ENCODE assay signal across 1 cellular context in genomic region chr14:76947078-76947837, GRCh38.
TF ChIP-seq lines count a peak whose summit lies in the region.

No MANE protein-coding gene starts in this region.

TF ChIP-seq in HepG2, 621 proteins besides CTCF, POLR2A, EP300 and RAD21 (continued from another document and continues in another):
- TF ChIP-seq ZNF329 (CRISPR knock-in tag; IDR thresholded peaks at IDR 0.05; ENCODE audit: low read depth) (no peak), TCF12 (IDR thresholded peaks at IDR 0.05) (no peak), TCF12 (CRISPR knock-in tag; IDR thresholded peaks at IDR 0.05) (no peak), ZFP36 (IDR thresholded peaks at IDR 0.05; ENCODE audit: borderline replicate concordance, low read depth, low read length, partially characterized antibody) (no peak), KAT2B (IDR thresholded peaks at IDR 0.05; ENCODE audit: borderline replicate concordance, low read depth, low read length) (no peak), GRHL1 (CRISPR knock-in tag; conservative IDR thresholded peaks at IDR 0.05) (no peak), ZBTB40 (IDR thresholded peaks at IDR 0.05) (no peak), ZBTB40 (CRISPR knock-in tag; IDR thresholded peaks at IDR 0.05) (0 out of 2 replicates have a peak, but pooled peaks have one; percentile 21), KLF12 (CRISPR knock-in tag; IDR thresholded peaks at IDR 0.05; ENCODE audit: borderline replicate concordance) (no peak), CSRNP1 (CRISPR knock-in tag; IDR thresholded peaks at IDR 0.05) (no peak), NFKBIZ (CRISPR knock-in tag; IDR thresholded peaks at IDR 0.05) (no peak), ZNF33A (CRISPR knock-in tag; IDR thresholded peaks at IDR 0.05; ENCODE audit: borderline replicate concordance) (no peak), FOSL1 (CRISPR knock-in tag; IDR thresholded peaks at IDR 0.05; ENCODE audit: borderline replicate concordance) (no peak), HOXA9 (CRISPR knock-in tag; IDR thresholded peaks at IDR 0.05; ENCODE audit: borderline replicate concordance) (no peak), ZKSCAN8 (CRISPR knock-in tag; IDR thresholded peaks at IDR 0.05; ENCODE audit: borderline replicate concordance) (no peak), KDM4B (CRISPR knock-in tag; IDR thresholded peaks at IDR 0.05) (no peak), ZNF337 (CRISPR knock-in tag; IDR thresholded peaks at IDR 0.05; ENCODE audit: borderline replicate concordance, low read depth) (no peak), JARID2 (CRISPR knock-in tag; IDR thresholded peaks at IDR 0.05; ENCODE audit: insufficient replicate concordance) (no peak), ZSCAN9 (CRISPR knock-in tag; IDR thresholded peaks at IDR 0.05; ENCODE audit: borderline replicate concordance) (no peak), RBM22 (optimal IDR thresholded peaks at IDR 0.05; ENCODE audit: low read length) (no peak), ZNF34 (CRISPR knock-in tag; IDR thresholded peaks at IDR 0.05; ENCODE audit: borderline replicate concordance) (no peak), THAP9 (CRISPR knock-in tag; IDR thresholded peaks at IDR 0.05; ENCODE audit: borderline replicate concordance) (peak; percentile 44), ZNF232 (CRISPR knock-in tag; IDR thresholded peaks at IDR 0.05; ENCODE audit: borderline replicate concordance) (no peak), ELF1 (CRISPR knock-in tag; IDR thresholded peaks at IDR 0.05) (peak; percentile 24; the same call in 1 of the 2 replicates), ZNF839 (CRISPR knock-in tag; IDR thresholded peaks at IDR 0.05; ENCODE audit: borderline replicate concordance) (no peak), MYC (CRISPR knock-in tag; IDR thresholded peaks at IDR 0.05; ENCODE audit: borderline replicate concordance) (peak; percentile 53; the same call in 1 of the 2 replicates), ARNT (IDR thresholded peaks at IDR 0.05) (no peak), SYNCRIP (IDR thresholded peaks at IDR 0.05; ENCODE audit: insufficient read depth, low read depth, low read length) (no peak), RFXANK (CRISPR knock-in tag; IDR thresholded peaks at IDR 0.05) (no peak), DDIT3 (CRISPR knock-in tag; IDR thresholded peaks at IDR 0.05) (no peak), ZNF335 (CRISPR knock-in tag; IDR thresholded peaks at IDR 0.05) (no peak), ZSCAN25 (CRISPR knock-in tag; IDR thresholded peaks at IDR 0.05) (0 out of 2 replicates have a peak, but pooled peaks have one; percentile 40), NR2F2 (IDR thresholded peaks at IDR 0.05; ENCODE audit: borderline replicate concordance, low read depth) (no peak), CBFB (CRISPR knock-in tag; IDR thresholded peaks at IDR 0.05) (0 out of 2 replicates have a peak, but pooled peaks have one; percentile 40), HNRNPK (IDR thresholded peaks at IDR 0.05; ENCODE audit: low read depth, low read length, poor library complexity, severe bottlenecking) (peak; percentile 98), PLRG1 (conservative IDR thresholded peaks at IDR 0.05) (no peak), ZNF776 (CRISPR knock-in tag; IDR thresholded peaks at IDR 0.05) (no peak)
- TF ChIP-seq, protein P1, sequence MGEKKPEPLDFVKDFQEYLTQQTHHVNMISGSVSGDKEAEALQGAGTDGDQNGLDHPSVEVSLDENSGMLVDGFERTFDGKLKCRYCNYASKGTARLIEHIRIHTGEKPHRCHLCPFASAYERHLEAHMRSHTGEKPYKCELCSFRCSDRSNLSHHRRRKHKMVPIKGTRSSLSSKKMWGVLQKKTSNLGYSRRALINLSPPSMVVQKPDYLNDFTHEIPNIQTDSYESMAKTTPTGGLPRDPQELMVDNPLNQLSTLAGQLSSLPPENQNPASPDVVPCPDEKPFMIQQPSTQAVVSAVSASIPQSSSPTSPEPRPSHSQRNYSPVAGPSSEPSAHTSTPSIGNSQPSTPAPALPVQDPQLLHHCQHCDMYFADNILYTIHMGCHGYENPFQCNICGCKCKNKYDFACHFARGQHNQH (CRISPR knock-in tag; IDR thresholded peaks at IDR 0.05), result peak; percentile 59; the same call in 1 of the 2 replicates
- TF ChIP-seq, protein P2, sequence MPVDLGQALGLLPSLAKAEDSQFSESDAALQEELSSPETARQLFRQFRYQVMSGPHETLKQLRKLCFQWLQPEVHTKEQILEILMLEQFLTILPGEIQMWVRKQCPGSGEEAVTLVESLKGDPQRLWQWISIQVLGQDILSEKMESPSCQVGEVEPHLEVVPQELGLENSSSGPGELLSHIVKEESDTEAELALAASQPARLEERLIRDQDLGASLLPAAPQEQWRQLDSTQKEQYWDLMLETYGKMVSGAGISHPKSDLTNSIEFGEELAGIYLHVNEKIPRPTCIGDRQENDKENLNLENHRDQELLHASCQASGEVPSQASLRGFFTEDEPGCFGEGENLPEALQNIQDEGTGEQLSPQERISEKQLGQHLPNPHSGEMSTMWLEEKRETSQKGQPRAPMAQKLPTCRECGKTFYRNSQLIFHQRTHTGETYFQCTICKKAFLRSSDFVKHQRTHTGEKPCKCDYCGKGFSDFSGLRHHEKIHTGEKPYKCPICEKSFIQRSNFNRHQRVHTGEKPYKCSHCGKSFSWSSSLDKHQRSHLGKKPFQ (CRISPR knock-in tag; IDR thresholded peaks at IDR 0.05; ENCODE audit: insufficient replicate concordance), result peak; percentile 39
